24 cellular contexts compared by ENCODE assay signal in genomic region chr15:76898102-76898501, GRCh38. TPM values are rescaled to one million over a fixed set of nuclear protein-coding genes. Genes with fewer than 3 reads are reported as not detected.
DNase-seq lines count a peak whose midpoint lies in the region; ATAC-seq, FAIRE-seq and TF ChIP-seq lines count a peak whose summit lies in the region.
"Had no signal": no experiment of that assay in that cellular context is flagged by ENCODE, and none has a peak within 500 bp of the region (broad histone marks: within the 10 kb centered on the region; RNA-seq: fewer than 3 reads in every experiment).

No MANE protein-coding gene starts in this region.

- no peaks in the 10 kb centered on the region for H3K27me3 Mint-ChIP-seq in activated CD8-positive, alpha-beta T cell treated with anti-CD3 and anti-CD28 coated beads for 36 hours
- H3K27me3 Mint-ChIP-seq: B cell had no signal

- no peak overlapping the region for H3K4me2 ChIP-seq in mammary epithelial cell (ENCODE audit: insufficient read depth, low read depth, low read length)
- H3K4me2 ChIP-seq: A549, KMS-11 had no signal

- FAIRE-seq in bronchial epithelial cell (lab: Jason Lieb, UNC) = no peak

- H3K4me3 ChIP-seq in mammary epithelial cell (replicated peaks in 1 of 3; ENCODE audit: insufficient read depth in 1 of 3, low read depth in 2 of 3, low read length in 3 of 3) (no peak overlapping the region), breast epithelium (no peak overlapping the region), bronchial epithelial cell (ENCODE audit: low read depth, low read length) (no peak overlapping the region), mucosa of descending colon (no peak overlapping the region)
- H3K4me3 ChIP-seq: A549, Peyer's patch had no signal

- H3K4me1 Mint-ChIP-seq in activated CD8-positive, alpha-beta T cell treated with anti-CD3 and anti-CD28 coated beads for 36 hours (ENCODE audit: low read depth) = peaks cover 33% of the 10 kb centered on the region

- H3K36me3 Mint-ChIP-seq in activated CD8-positive, alpha-beta T cell treated with anti-CD3 and anti-CD28 coated beads for 36 hours (ENCODE audit: low read depth) = peaks cover 45% of the 10 kb centered on the region

- H3K27ac ChIP-seq in mammary epithelial cell (ENCODE audit: insufficient read depth, low read depth, low read length) = no peak overlapping the region
- no peak overlapping the region for H3K27ac ChIP-seq in breast epithelium
- H3K27ac ChIP-seq: A549, HL-60, KMS-11, Peyer's patch had no signal

- POLR2A ChIA-PET in activated CD8-positive, alpha-beta T cell treated with anti-CD3 and anti-CD28 coated beads for 36 hours (lab: Charles Lee) = no interaction called here

- H3K36me3 ChIP-seq in mammary epithelial cell (ENCODE audit: insufficient read depth, low read length) (no peaks in the 10 kb centered on the region), breast epithelium (no peaks in the 10 kb centered on the region), bronchial epithelial cell (ENCODE audit: control insufficient read depth, insufficient read depth, low read length) (no peaks in the 10 kb centered on the region), mucosa of descending colon (ENCODE audit: low read depth) (no peaks in the 10 kb centered on the region)
- H3K36me3 ChIP-seq: Peyer's patch had no signal

- H3K9ac ChIP-seq in mammary epithelial cell (ENCODE audit: insufficient read depth, low read length) = no peak overlapping the region
- H3K9ac ChIP-seq: KMS-11 had no signal

- TF ChIP-seq CTCF in mammary epithelial cell (conservative IDR thresholded peaks at IDR 0.05 in 1 of 2, IDR thresholded peaks at IDR 0.05 in 1 of 2; ENCODE audit: extremely low read depth in 1 of 2, insufficient read depth in 1 of 2, low read depth in 1 of 2, low read length in 2 of 2) (no peak), breast epithelium (IDR thresholded peaks at IDR 0.05) (no peak), bronchial epithelial cell (IDR thresholded peaks at IDR 0.05; ENCODE audit: insufficient read depth, low read length, severe bottlenecking) (no peak), mucosa of descending colon (IDR thresholded peaks at IDR 0.05) (no peak)
- no peak for TF ChIP-seq CTCF in activated CD8-positive, alpha-beta T cell treated with anti-CD3 and anti-CD28 coated beads for 36 hours (IDR thresholded peaks at IDR 0.05)

- ATAC-seq in mucosa of descending colon (peak; percentile 42), GM18502 (IDR thresholded peaks at IDR 0.05; ENCODE audit: poor library complexity, unreplicated experiment) (no peak)
- no peak for ATAC-seq in activated CD8-positive, alpha-beta T cell treated with anti-CD3 and anti-CD28 coated beads for 36 hours
- ATAC-seq: A549 had no signal

- CTCF ChIA-PET in mammary epithelial cell (lab: Charles Lee; ENCODE audit: low non-redundant PET) = interaction anchor here (0.5 kb wide), 1 partner anchor 716 kb away, joined by 5 read pairs; no protein-coding TSS in a partner anchor
- CTCF ChIA-PET in activated CD8-positive, alpha-beta T cell treated with anti-CD3 and anti-CD28 coated beads for 36 hours (lab: Charles Lee) = interaction anchor here (1.0 kb wide), 1 partner anchor 75 kb away, joined by 4 read pairs; no protein-coding TSS in a partner anchor

- H3K27me3 ChIP-seq in mammary epithelial cell (ENCODE audit: insufficient read depth, low read length) (no peaks in the 10 kb centered on the region), breast epithelium (no peaks in the 10 kb centered on the region), bronchial epithelial cell (ENCODE audit: control insufficient read depth, insufficient read depth, low read length) (no peaks in the 10 kb centered on the region)
- H3K27me3 ChIP-seq: Peyer's patch had no signal

- no peaks in the 10 kb centered on the region for H3K9me3 Mint-ChIP-seq in activated CD8-positive, alpha-beta T cell treated with anti-CD3 and anti-CD28 coated beads for 36 hours

- H3K9me3 ChIP-seq in mammary epithelial cell (replicated peaks; ENCODE audit: insufficient read depth, low read length) (no peaks in the 10 kb centered on the region), breast epithelium (no peaks in the 10 kb centered on the region), mucosa of descending colon (no peaks in the 10 kb centered on the region)
- H3K9me3 ChIP-seq: A549, Peyer's patch had no signal

- no peaks in the 10 kb centered on the region for H4K20me1 ChIP-seq in mammary epithelial cell (ENCODE audit: insufficient read depth, low read length)

- no peaks in the 10 kb centered on the region for H3K4me1 ChIP-seq in mammary epithelial cell (ENCODE audit: insufficient read depth, low read length)
- no peaks in the 10 kb centered on the region for H3K4me1 ChIP-seq in breast epithelium
- H3K4me1 ChIP-seq in mucosa of descending colon (ENCODE audit: low read depth) = no peaks in the 10 kb centered on the region
- H3K4me1 ChIP-seq: A549 had no signal

- DNase-seq in mammary epithelial cell = peak; percentile 57
- DNase-seq in breast epithelium (ENCODE audit: low spot score in 2 of 2) = no peak
- DNase-seq in bronchial epithelial cell (ENCODE audit: low read depth) = peak; percentile 76
- peak in 1 of 3 donors; percentile 40 for DNase-seq in mucosa of descending colon
- DNase-seq in cortex of kidney (lab: John Stamatoyannopoulos, UW) = no peak
- no peak for DNase-seq in activated CD8-positive, alpha-beta memory T cell treated with anti-CD3 and anti-CD28 coated beads for 24 hours
- no peak for DNase-seq in activated CD8-positive, alpha-beta T cell treated with anti-CD3 and anti-CD28 coated beads for 36 hours
- DNase-seq: DMS79 treated with DMSO at 0.1 percent for 48 hours; GOT3; HCEC 1CT; NCI-H1694; NCI-H2081; NCI-H2171; NCI-H345; NCI-H524; NCI-H774; NK-92 treated with Interleukin-12 subunit alpha and Interleukin-12 subunit beta, amount 100 ng/mL, for 24 hours; Peyer's patch had no signal

- H3K79me2 ChIP-seq in mammary epithelial cell (ENCODE audit: insufficient read depth, low read length) = peaks cover 22% of the 10 kb centered on the region

- H2AFZ ChIP-seq in mammary epithelial cell (ENCODE audit: low read depth, low read length) = no peak overlapping the region

- BruUV-seq in mammary epithelial cell (replicated peaks; lab: Mats Ljungman, UMichigan) = no TSS peak

- 94% methylated on average over 4 of the region's 4 CpGs for WGBS in mammary epithelial cell (ENCODE audit: low coverage, missing lambda C conversion rate)

- intact Hi-C loops in mammary epithelial cell (cut with micrococcal nuclease) (no loop called here), breast epithelium (cut with DNase I; ENCODE audit: low total_unique reads) (no loop called here), mucosa of descending colon (cut with DNase I, micrococcal nuclease) (no loop called here)
- intact Hi-C loops in activated CD8-positive, alpha-beta T cell treated with anti-CD3 and anti-CD28 coated beads for 36 hours (cut with micrococcal nuclease) = no loop called here

- dilution Hi-C loops in mammary epithelial cell (cut with HindIII; ENCODE audit: low sequenced_read_pairs) = no loop called here

- no peak for TF ChIP-seq POLR2A in breast epithelium (IDR thresholded peaks at IDR 0.05)

- no peak overlapping the region for H3K27ac Mint-ChIP-seq in activated CD8-positive, alpha-beta T cell treated with anti-CD3 and anti-CD28 coated beads for 36 hours
- H3K27ac Mint-ChIP-seq: B cell had no signal

- no peak overlapping the region for H3K4me3 Mint-ChIP-seq in activated CD8-positive, alpha-beta T cell treated with anti-CD3 and anti-CD28 coated beads for 36 hours
- H3K4me3 Mint-ChIP-seq: B cell, CD14-positive monocyte had no signal

- in situ Hi-C loops in mammary epithelial cell (cut with MboI; ENCODE audit: low sequenced_read_pairs in 2 of 2) = no loop called here

RNA-seq across cellular contexts. Expression of gene SCAPER, which starts 7.0 kb away (rescaled TPM):
- 10 to 100 TPM in 1 of 2 donors, 1 to 10 TPM in 1; 9.2 to 11.6 TPM for total RNA-seq in mammary epithelial cell
- polyA plus RNA-seq in mammary epithelial cell = 1.1 TPM
- 0.67 TPM for polyA minus RNA-seq in mammary epithelial cell
- total RNA-seq in breast epithelium = 10 to 100 TPM; 19.5 to 49.8 (median 28.5) TPM
- 6.3 and 7.7 TPM in 2 replicates for total RNA-seq in bronchial epithelial cell
- 10 to 100 TPM; 15.8 to 33.1 (median 33.0) TPM for total RNA-seq in mucosa of descending colon
- total RNA-seq in activated CD8-positive, alpha-beta T cell treated with anti-CD3 and anti-CD28 coated beads for 36 hours = 10 to 100 TPM; 31.4 to 32.7 TPM

RNA-seq across cellular contexts. Expression of gene RCN2, which starts 33.4 kb away (rescaled TPM):
- 10 to 100 TPM; 47.0 to 51.3 TPM for total RNA-seq in mammary epithelial cell
- 35.5 TPM for polyA plus RNA-seq in mammary epithelial cell
- polyA minus RNA-seq in mammary epithelial cell = 5.1 TPM
- 10 to 100 TPM; 40.6 to 47.2 (median 46.2) TPM for total RNA-seq in breast epithelium
- 51.6 and 60.6 TPM in 2 replicates for total RNA-seq in bronchial epithelial cell
- 10 to 100 TPM; 25.0 to 33.2 (median 31.9) TPM for total RNA-seq in mucosa of descending colon
- total RNA-seq in activated CD8-positive, alpha-beta T cell treated with anti-CD3 and anti-CD28 coated beads for 36 hours = 10 to 100 TPM; 21.8 to 21.9 TPM

Comparison
In these comparisons a context has a peak if more than half of its experiments do, and no peak if none do; other contexts are left out.
1. DNase-seq: peak in mammary epithelial cell (single experiment) and bronchial epithelial cell (single experiment); none in breast epithelium (0 of 2), cortex of kidney (single experiment), activated CD8-positive, alpha-beta memory T cell treated with anti-CD3 and anti-CD28 coated beads for 24 hours (single experiment) and activated CD8-positive, alpha-beta T cell treated with anti-CD3 and anti-CD28 coated beads for 36 hours (single experiment).